ENCODE assay signal across 9 cellular contexts in genomic region chr4:121690001-121690400, GRCh38. TPM values are rescaled to one million over a fixed set of nuclear protein-coding genes. Genes with fewer than 3 reads are reported as not detected.
DNase-seq lines count a peak whose midpoint lies in the region; ATAC-seq, FAIRE-seq and TF ChIP-seq lines count a peak whose summit lies in the region.
"Had no signal": no experiment of that assay in that cellular context is flagged by ENCODE, and none has a peak within 500 bp of the region (broad histone marks: within the 10 kb centered on the region; RNA-seq: fewer than 3 reads in every experiment).

No MANE protein-coding gene starts in this region.

- DNase-seq in endothelial cell of umbilical vein (ENCODE audit: low read depth, low spot score) (peak; percentile 43), skeletal muscle cell (ENCODE audit: low read depth) (no peak), Ammon's horn (ENCODE audit: low spot score) (no peak)
- no peak for DNase-seq in activated T-cell treated with anti-CD3 and anti-CD28 coated beads, Interleukin-2, amount 50 U/mL, for 48 hours
- DNase-seq: activated T-cell treated with anti-CD3 and anti-CD28 coated beads, Interleukin-2, amount 50 U/mL, for 4 hours had no signal

- no peak for TF ChIP-seq POLR2A in endothelial cell of umbilical vein (IDR thresholded peaks at IDR 0.05; ENCODE audit: low read depth, low read length)

- peaks cover 84% of the 10 kb centered on the region for H3K79me2 ChIP-seq in endothelial cell of umbilical vein (ENCODE audit: control insufficient read depth, insufficient read depth, low read length)

- BruUV-seq in endothelial cell of umbilical vein (replicated peaks; lab: Mats Ljungman, UMichigan): no TSS peak

- H3K9me1 ChIP-seq in endothelial cell of umbilical vein (replicated peaks; ENCODE audit: control insufficient read depth, extremely low read depth, insufficient read depth, low read length): no peaks in the 10 kb centered on the region

- POLR2A ChIA-PET in endothelial cell of umbilical vein (lab: Charles Lee): no interaction called here

- CTCF ChIA-PET in endothelial cell of umbilical vein (lab: Charles Lee): no interaction called here

- H3K4me1 ChIP-seq in endothelial cell of umbilical vein (ENCODE audit: control insufficient read depth, extremely low read depth, insufficient read depth, low read length): peaks cover 68% of the 10 kb centered on the region

- no peak for TF ChIP-seq CTCF in endothelial cell of umbilical vein (IDR thresholded peaks at IDR 0.05; ENCODE audit: extremely low read depth in 1 of 2, insufficient read depth in 1 of 2, low read depth in 1 of 2, low read length in 2 of 2)

- H4K20me1 ChIP-seq in endothelial cell of umbilical vein (replicated peaks; ENCODE audit: control insufficient read depth, extremely low read depth, insufficient read depth, low read length): peaks cover 2% of the 10 kb centered on the region

- peaks cover 11 to 13% of the 10 kb centered on the region in 2 experiments for H3K36me3 ChIP-seq in endothelial cell of umbilical vein (ENCODE audit: control insufficient read depth in 2 of 2, extremely low read depth in 1 of 2, insufficient read depth in 2 of 2, low read length in 2 of 2)

- dilution Hi-C loops in endothelial cell of umbilical vein (cut with MboI; ENCODE audit: extremely low pct_ligation_motif_present, low sequenced_read_pairs): no loop called here

- peak; percentile 50 for ATAC-seq in GM19023 (IDR thresholded peaks at IDR 0.05; ENCODE audit: unreplicated experiment)
- peak; percentile 63 for ATAC-seq in HG03442 (IDR thresholded peaks at IDR 0.05; ENCODE audit: unreplicated experiment)
- ATAC-seq in HG02970 (IDR thresholded peaks at IDR 0.05; ENCODE audit: low FRiP score, unreplicated experiment): no peak
- ATAC-seq in HG03045 (IDR thresholded peaks at IDR 0.05; ENCODE audit: unreplicated experiment): no peak

- no peak overlapping the region for H3K4me3 ChIP-seq in endothelial cell of umbilical vein (replicated peaks in 1 of 3; ENCODE audit: insufficient read depth in 1 of 3, low read depth in 1 of 3, low read length in 3 of 3)
- H3K4me3 ChIP-seq in skeletal muscle cell (ENCODE audit: low read depth, low read length): peak overlapping the region; percentile 2

- H3K27ac ChIP-seq in endothelial cell of umbilical vein (ENCODE audit: insufficient read depth, low read depth, low read length): peak overlapping the region; percentile 91

- no peak for FAIRE-seq in endothelial cell of umbilical vein (lab: Jason Lieb, UNC)

- H3K9ac ChIP-seq in endothelial cell of umbilical vein (replicated peaks; ENCODE audit: extremely low read depth, insufficient read depth, low read length): peak overlapping the region; percentile 71

- peak overlapping the region; percentile 68 for H3K4me2 ChIP-seq in endothelial cell of umbilical vein (ENCODE audit: insufficient read depth, low read length)

- no peaks in the 10 kb centered on the region for H3K27me3 ChIP-seq in endothelial cell of umbilical vein (ENCODE audit: control insufficient read depth in 2 of 2, insufficient read depth in 2 of 2, low read length in 2 of 2)

- no peaks in the 10 kb centered on the region for H3K9me3 ChIP-seq in endothelial cell of umbilical vein (replicated peaks; ENCODE audit: control insufficient read depth, insufficient read depth, low read length)

- intact Hi-C loops in endothelial cell of umbilical vein (cut with micrococcal nuclease): no loop called here

- no peak overlapping the region for H2AFZ ChIP-seq in endothelial cell of umbilical vein (ENCODE audit: low read depth, low read length)

TF ChIP-seq in endothelial cell of umbilical vein, 7 proteins besides CTCF, POLR2A, EP300 and RAD21:
- TF ChIP-seq FOS (IDR thresholded peaks at IDR 0.05; ENCODE audit: borderline replicate concordance, insufficient read depth, low read length) (peak; percentile 15), EZH2 (IDR thresholded peaks at IDR 0.05; ENCODE audit: borderline replicate concordance, low read depth, low read length, severe bottlenecking) (no peak), JUN (IDR thresholded peaks at IDR 0.05; ENCODE audit: borderline replicate concordance, insufficient read depth, insufficient read length, low read depth) (no peak)
TF ChIP-seq in endothelial cell of umbilical vein: peak in this region for 1.

RNA-seq across cellular contexts. Expression of gene ANXA5, which starts 6.8 kb away (rescaled TPM):
- total RNA-seq in endothelial cell of umbilical vein: 528 and 529 TPM in 2 replicates
- 446 and 450 TPM in 2 replicates for polyA plus RNA-seq in endothelial cell of umbilical vein
- polyA plus RNA-seq in endothelial cell of umbilical vein (2011; cell fraction: cytosol; rRNA removed): 470 and 496 TPM in 2 replicates
- 367 and 450 TPM in 2 replicates for polyA plus RNA-seq in endothelial cell of umbilical vein (2011; cell fraction: nucleus; rRNA removed)
- 465 and 669 TPM in 2 replicates for polyA plus RNA-seq in endothelial cell of umbilical vein (2012)
- polyA minus RNA-seq in endothelial cell of umbilical vein: 237 and 262 TPM in 2 replicates
- 217 TPM for polyA minus RNA-seq in endothelial cell of umbilical vein (2011; cell fraction: cytosol; rRNA and poly(A)+ RNA removed)
- 153 and 177 TPM in 2 replicates for polyA minus RNA-seq in endothelial cell of umbilical vein (2011; cell fraction: nucleus; rRNA and poly(A)+ RNA removed)

Comparison
In these comparisons a context has a peak if more than half of its experiments do, and no peak if none do; other contexts are left out.
1. ATAC-seq: peak in GM19023 (single experiment) and HG03442 (single experiment); none in HG02970 (single experiment) and HG03045 (single experiment).